Comparison of ENCODE assay signal across 1 cellular context in the genomic region with DNA sequence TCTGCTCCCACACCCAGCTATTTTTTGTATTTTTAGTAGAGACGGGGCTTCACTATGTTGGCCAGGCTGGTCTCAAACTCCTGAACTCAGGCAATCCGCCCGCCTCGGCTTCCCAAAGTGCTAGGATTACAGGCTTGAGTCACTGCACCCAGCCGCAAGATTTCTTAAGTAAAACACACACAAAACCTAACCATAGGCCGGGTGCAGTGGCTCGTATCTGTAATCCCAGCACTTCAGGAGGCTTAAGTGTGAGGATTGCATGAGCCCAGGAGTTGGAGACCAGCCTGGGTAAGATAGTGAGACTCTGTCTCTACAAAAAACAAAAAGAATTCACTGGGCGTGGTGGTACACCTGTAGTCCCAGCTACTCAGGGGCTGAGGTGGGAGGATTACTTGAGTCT. TPM values are rescaled to one million over a fixed set of nuclear protein-coding genes. Genes with fewer than 3 reads are reported as not detected.
"Had no signal": no experiment of that assay in that cellular context is flagged by ENCODE, and none has a peak within 500 bp of the region (broad histone marks: within the 10 kb centered on the region; RNA-seq: fewer than 3 reads in every experiment).

No MANE protein-coding gene starts in this region.

RNA-seq across cellular contexts. Expression of gene PRRT1, which starts 51.5 kb away (rescaled TPM):
- total RNA-seq: smooth muscle cell had no signal
